Comparison of ENCODE assay signal across 8 cellular contexts in genomic region chr6:165889636-165890403, GRCh38.
A peak's percentile ranks its signal among the peaks of the same experiment; 100 is the strongest.
DNase-seq lines count a peak whose midpoint lies in the region; ATAC-seq, FAIRE-seq and TF ChIP-seq lines count a peak whose summit lies in the region.

No MANE protein-coding gene starts in this region.

- H3K9me3 Mint-ChIP-seq in chondrocyte (ENCODE audit: low read depth), result peaks cover 17% of the 10 kb centered on the region

- TF ChIP-seq CTCF in chondrocyte (IDR thresholded peaks at IDR 0.05), result peak; percentile 90

- ATAC-seq in GM18519 (IDR thresholded peaks at IDR 0.05; ENCODE audit: low FRiP score, unreplicated experiment), result no peak

- DNase-seq in Daoy (ENCODE audit: low read depth) (peak; percentile 17), HTR-8/SVneo (ENCODE audit: insufficient read length, low spot score) (peak; percentile 54), chondrocyte (ENCODE audit: low spot score) (no peak), mucosa of gallbladder (ENCODE audit: low spot score) (peak; percentile 29), NCI-H69 (lab: John Stamatoyannopoulos, UW) (no peak), GM12892 (ENCODE audit: insufficient read length) (no peak)
- no peak for DNase-seq in central memory CD4-positive, alpha-beta T cell

- FAIRE-seq in HTR-8/SVneo (lab: Jason Lieb, UNC) (no peak), GM12892 (lab: Jason Lieb, UNC) (no peak)

- no peak overlapping the region for H3K4me3 Mint-ChIP-seq in chondrocyte (ENCODE audit: unreplicated experiment)

- H3K36me3 Mint-ChIP-seq in chondrocyte (ENCODE audit: low read depth), result peaks cover 4% of the 10 kb centered on the region

- no peak for TF ChIP-seq POLR2A in GM12892 (IDR thresholded peaks at IDR 0.05; ENCODE audit: low read depth, low read length)

- peaks cover 7% of the 10 kb centered on the region for H3K4me1 Mint-ChIP-seq in chondrocyte (ENCODE audit: low read depth)

- H3K27ac Mint-ChIP-seq in chondrocyte (ENCODE audit: unreplicated experiment), result no peak overlapping the region

- H3K27me3 Mint-ChIP-seq in chondrocyte (ENCODE audit: low read depth), result peaks cover 2% of the 10 kb centered on the region

Comparison
In these comparisons a context has a peak if more than half of its experiments do, and no peak if none do; other contexts are left out.
1. DNase-seq: peak in Daoy (single experiment), HTR-8/SVneo (single experiment) and mucosa of gallbladder (single experiment); none in chondrocyte (single experiment), central memory CD4-positive, alpha-beta T cell (single experiment), NCI-H69 (single experiment) and GM12892 (single experiment).